ENCODE assay signal across 22 cellular contexts in genomic region chr15:99918072-99918471, GRCh38.
"Had no signal": no experiment of that assay in that cellular context is flagged by ENCODE, and none has a peak within 500 bp of the region (broad histone marks: within the 10 kb centered on the region; RNA-seq: fewer than 3 reads in every experiment).

No MANE protein-coding gene starts in this region.

- FAIRE-seq: colon, endothelial cell of umbilical vein, islet of Langerhans had no signal

- H3K27me3 ChIP-seq: gastrocnemius medialis had no signal

- H3K27ac ChIP-seq: coronary artery, dorsolateral prefrontal cortex, esophagus squamous epithelium, gastrocnemius medialis, heart right ventricle, left lung, lower lobe of right lung had no signal

- ATAC-seq: gastrocnemius medialis, heart right ventricle, left cardiac atrium, left lung, left ventricle myocardium superior, lower lobe of right lung, mucosa of descending colon had no signal

- H3K4me1 ChIP-seq: gastrocnemius medialis had no signal

- H3K36me3 ChIP-seq: esophagus squamous epithelium, gastrocnemius medialis, heart right ventricle, left lung, lower lobe of right lung had no signal

- H3K4me3 ChIP-seq: coronary artery, dorsolateral prefrontal cortex, esophagus squamous epithelium, gastrocnemius medialis, heart right ventricle, left lung, lower lobe of right lung, mucosa of descending colon had no signal

- DNase-seq: dermis blood vessel endothelial cell; dorsolateral prefrontal cortex; effector CD4-positive, alpha-beta T cell; effector memory CD4-positive, alpha-beta T cell; esophagus squamous epithelium; foreskin fibroblast; foreskin melanocyte; gastrocnemius medialis; glutamatergic neuron; head of caudate nucleus; heart right ventricle; hippocampal formation; left cardiac atrium; left lung; left ventricle myocardium superior; lower lobe of right lung; mesenchymal stem cell; mucosa of descending colon had no signal

- H3K9me3 ChIP-seq: esophagus squamous epithelium, gastrocnemius medialis, heart right ventricle, left lung, lower lobe of right lung, mucosa of descending colon had no signal
